Comparison of ENCODE assay signal across 12 cellular contexts in the genomic region with DNA sequence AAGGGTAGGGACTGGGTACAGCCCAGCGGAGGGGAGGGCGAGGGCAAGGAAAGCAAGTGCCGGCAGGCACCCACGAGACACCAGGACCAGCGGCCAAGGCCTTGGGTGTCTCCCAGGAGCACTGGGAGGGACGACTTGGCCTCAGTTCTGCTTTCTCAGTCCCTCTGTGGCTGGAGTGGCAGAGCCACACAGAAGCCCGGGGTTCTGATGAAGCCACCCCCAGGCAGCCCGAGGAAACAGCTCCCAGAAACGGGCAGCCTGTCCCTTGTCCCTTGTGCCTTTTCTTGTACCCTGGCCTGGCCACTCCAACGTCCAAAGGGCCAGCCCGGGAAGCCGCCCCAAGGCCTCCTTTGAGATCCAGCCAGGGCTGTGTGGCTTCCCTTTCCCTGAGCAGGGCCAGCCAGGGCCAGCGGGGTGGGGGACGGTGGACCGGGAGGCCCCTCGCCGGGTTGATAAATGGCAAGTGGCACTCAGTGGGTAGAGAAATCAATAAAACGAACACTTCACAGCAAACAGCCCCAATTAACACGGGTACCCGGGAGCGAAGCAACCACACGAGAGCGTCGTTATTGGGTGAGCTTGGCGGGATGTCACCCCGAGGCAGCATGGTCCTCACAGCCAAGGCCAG.
"Had no signal": no experiment of that assay in that cellular context is flagged by ENCODE, and none has a peak within 500 bp of the region (broad histone marks: within the 10 kb centered on the region; RNA-seq: fewer than 3 reads in every experiment).

No MANE protein-coding gene starts in this region.

- ATAC-seq: esophagus mucosa, gastrocnemius medialis, heart left ventricle, left ventricle myocardium superior, right cardiac atrium had no signal

- H3K4me3 Mint-ChIP-seq: activated naive CD8-positive, alpha-beta T cell treated with anti-CD3 and anti-CD28 coated beads for 36 hours had no signal

- H3K9me3 Mint-ChIP-seq: activated naive CD8-positive, alpha-beta T cell treated with anti-CD3 and anti-CD28 coated beads for 36 hours had no signal

- H3K27ac Mint-ChIP-seq: activated naive CD8-positive, alpha-beta T cell treated with anti-CD3 and anti-CD28 coated beads for 36 hours had no signal

- H3K4me1 Mint-ChIP-seq: activated naive CD8-positive, alpha-beta T cell treated with anti-CD3 and anti-CD28 coated beads for 36 hours had no signal

- H3K4me3 ChIP-seq: gastrocnemius medialis, heart left ventricle, stomach had no signal

- DNase-seq: activated CD4-positive, alpha-beta T cell treated with anti-CD3 and anti-CD28 coated beads, Interleukin-2, amount 50 U/mL, for 4 hours; activated naive CD4-positive, alpha-beta T cell; activated naive CD8-positive, alpha-beta T cell treated with anti-CD3 and anti-CD28 coated beads for 36 hours; amniotic stem cell; effector CD8-positive, alpha-beta T cell; gastrocnemius medialis; heart left ventricle; left ventricle myocardium superior; right cardiac atrium; stomach; trophoblast cell had no signal

- H3K27me3 Mint-ChIP-seq: activated naive CD8-positive, alpha-beta T cell treated with anti-CD3 and anti-CD28 coated beads for 36 hours had no signal
